In genomic region chr19:14472202-14472961, GRCh38 we compare ENCODE assay signal across 8 cellular contexts. TPM values are rescaled to one million over a fixed set of nuclear protein-coding genes. Genes with fewer than 3 reads are reported as not detected.
DNase-seq lines count a peak whose midpoint lies in the region; ATAC-seq, FAIRE-seq and TF ChIP-seq lines count a peak whose summit lies in the region.

No MANE protein-coding gene starts in this region.

- no peaks in the 10 kb centered on the region for H3K9me3 ChIP-seq in astrocyte (ENCODE audit: insufficient read depth, low read depth, low read length)

- peak overlapping the region; percentile 26 for H2AFZ ChIP-seq in astrocyte (ENCODE audit: low read depth, low read length)

- H3K79me2 ChIP-seq in astrocyte (ENCODE audit: insufficient read depth, low read length): no peaks in the 10 kb centered on the region

- H3K4me2 ChIP-seq in astrocyte (ENCODE audit: low read length): peak overlapping the region; percentile 62

- H3K27me3 ChIP-seq in astrocyte (ENCODE audit: insufficient read depth, low read length): peaks cover 11% of the 10 kb centered on the region

- peaks cover 12% of the 10 kb centered on the region for H3K4me1 ChIP-seq in astrocyte (ENCODE audit: insufficient read depth, low read length)

- H3K36me3 ChIP-seq in astrocyte (ENCODE audit: insufficient read depth, low read length): no peaks in the 10 kb centered on the region

- DNase-seq in DMS79 treated with DMSO at 0.1 percent for 48 hours (lab: John Stamatoyannopoulos, UW) (peak; percentile 51), M059J (ENCODE audit: low read depth) (peak; percentile 21), T-helper 9 cell (peak; percentile 91), astrocyte (ENCODE audit: low read depth) (no peak), middle frontal gyrus (ENCODE audit: extremely low spot score, low spot score) (no peak)
- DNase-seq in stimulated activated CD4-positive, alpha-beta T cell treated with anti-CD3 and anti-CD28 coated beads, Interleukin-12 subunit alpha, Interleukin-12 subunit beta, amount 100 ng/mL, for 48 hours (ENCODE audit: low read depth in 2 of 3, low spot score in 1 of 3): peak; percentile 71 to 93 (median 79)

- peaks cover 4% of the 10 kb centered on the region for H3K36me3 Mint-ChIP-seq in astrocyte (ENCODE audit: low read depth, unreplicated experiment)

- peaks cover 10% of the 10 kb centered on the region for H3K4me1 Mint-ChIP-seq in astrocyte (ENCODE audit: low read depth, unreplicated experiment)

- ATAC-seq in GM18502 (IDR thresholded peaks at IDR 0.05; ENCODE audit: poor library complexity, unreplicated experiment): no peak

- peaks cover 30% of the 10 kb centered on the region for H4K20me1 ChIP-seq in astrocyte (ENCODE audit: insufficient read depth, low read length)

- H3K9ac ChIP-seq in astrocyte (ENCODE audit: low read length): no peak overlapping the region

- no peak for FAIRE-seq in astrocyte (lab: Jason Lieb, UNC)

- H3K27ac Mint-ChIP-seq in astrocyte (ENCODE audit: unreplicated experiment): no peak overlapping the region

- H3K4me3 Mint-ChIP-seq in astrocyte (ENCODE audit: unreplicated experiment): no peak overlapping the region

- no peak overlapping the region for H3K4me3 ChIP-seq in astrocyte (ENCODE audit: insufficient read depth, low read depth, low read length)
- peak overlapping the region; percentile 43 for H3K4me3 ChIP-seq in iPS-11a (ENCODE audit: low read depth, low read length)

- no peaks in the 10 kb centered on the region for H3K9me3 Mint-ChIP-seq in astrocyte (ENCODE audit: unreplicated experiment)

- H3K27ac ChIP-seq in astrocyte (ENCODE audit: low read depth, low read length): no peak overlapping the region

- no peaks in the 10 kb centered on the region for H3K27me3 Mint-ChIP-seq in astrocyte (ENCODE audit: low read depth, unreplicated experiment)

- peak; percentile 45 for TF ChIP-seq CTCF in astrocyte (IDR thresholded peaks at IDR 0.05; ENCODE audit: insufficient read depth, low read depth, low read length)

RNA-seq across cellular contexts. Expression of gene PTGER1, which starts 2.8 kb away (rescaled TPM):
- 0.12 TPM in 1 of 2 replicates, not detected in the other for total RNA-seq in M059J (2014; rRNA removed; shearing (Covaris generic))
- total RNA-seq in astrocyte: 0.41 and 0.91 TPM in 2 replicates

RNA-seq across cellular contexts. Expression of gene GIPC1, which starts 23.5 kb away (rescaled TPM):
- total RNA-seq in M059J (2014; rRNA removed; shearing (Covaris generic)): 43.5 and 114 TPM in 2 replicates
- total RNA-seq in astrocyte: 145 and 169 TPM in 2 replicates

RNA-seq across cellular contexts. Expression of gene PKN1, which starts 39.3 kb away (rescaled TPM):
- total RNA-seq in M059J (2014; rRNA removed; shearing (Covaris generic)): 28.2 and 51.6 TPM in 2 replicates
- total RNA-seq in astrocyte: 59.2 and 68.3 TPM in 2 replicates

RNA-seq across cellular contexts. Expression of gene DNAJB1, which starts 45.8 kb away (rescaled TPM):
- total RNA-seq in M059J (2014; rRNA removed; shearing (Covaris generic)): 114 and 138 TPM in 2 replicates
- total RNA-seq in astrocyte: 100 and 105 TPM in 2 replicates

RNA-seq across cellular contexts. Expression of gene DDX39A, which starts 53.2 kb away (rescaled TPM):
- 56.1 and 65.3 TPM in 2 replicates for total RNA-seq in M059J (2014; rRNA removed; shearing (Covaris generic))
- total RNA-seq in astrocyte: 44.2 and 54.9 TPM in 2 replicates

Comparison
In these comparisons a context has a peak if more than half of its experiments do, and no peak if none do; other contexts are left out.
1. DNase-seq: peak in DMS79 treated with DMSO at 0.1 percent for 48 hours (single experiment), M059J (single experiment), T-helper 9 cell (single experiment) and stimulated activated CD4-positive, alpha-beta T cell treated with anti-CD3 and anti-CD28 coated beads, Interleukin-12 subunit alpha, Interleukin-12 subunit beta, amount 100 ng/mL, for 48 hours (3 of 3); none in astrocyte (single experiment) and middle frontal gyrus (single experiment).